9 cellular contexts compared by ENCODE assay signal in the genomic region with DNA sequence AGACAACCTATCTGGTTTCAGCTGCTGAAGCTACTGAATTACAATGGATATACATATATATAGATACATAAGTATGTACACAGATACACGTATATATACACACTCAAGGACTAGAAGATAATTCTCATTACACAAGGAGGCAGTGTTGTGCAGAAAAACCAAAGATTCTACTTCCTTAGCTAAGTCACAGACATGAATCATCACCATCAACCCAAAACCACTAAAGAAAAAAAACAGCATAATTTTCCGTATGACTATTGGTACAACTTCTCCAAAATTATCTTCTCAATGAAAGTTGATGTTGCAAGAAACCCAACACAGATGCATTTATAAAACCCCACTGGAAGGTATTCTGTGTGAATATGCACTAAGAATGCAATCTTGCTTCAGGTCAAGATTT. TPM values are rescaled to one million over a fixed set of nuclear protein-coding genes. Genes with fewer than 3 reads are reported as not detected.
A peak's percentile ranks its signal among the peaks of the same experiment; 100 is the strongest.
DNase-seq lines count a peak whose midpoint lies in the region; ATAC-seq and TF ChIP-seq lines count a peak whose summit lies in the region.
"Had no signal": no experiment of that assay in that cellular context is flagged by ENCODE, and none has a peak within 500 bp of the region (broad histone marks: within the 10 kb centered on the region; RNA-seq: fewer than 3 reads in every experiment).

No MANE protein-coding gene starts in this region.

- in situ Hi-C loops in GM13976 (cut with MboI; ENCODE audit: low sequenced_read_pairs, unreplicated experiment): loop anchor here (10.0 kb wide), 1 partner anchor 173 kb away; no protein-coding TSS in a partner anchor

- H3K27me3 ChIP-seq in cardiac muscle cell: no peaks in the 10 kb centered on the region
- H3K27me3 ChIP-seq: SJCRH30 had no signal

- H3K27ac Mint-ChIP-seq in activated T-helper 1 cell treated with anti-CD3 and anti-CD28 coated beads, Interleukin-12 subunit alpha, Interleukin-12 subunit beta, Interleukin-2, Interleukin-4 antibody, amounts not matched to agents 30 ng/mL and 10 ng/mL and 1 ng/mL, durations not matched to agents 14 hours and 24 hours and 36 hours: peak overlapping the region; percentile 73
- no peak overlapping the region for H3K27ac Mint-ChIP-seq in stimulated activated memory B cell treated with anti-CD40 and anti-IgM and Interleukin-4, amounts not matched to agents 10 μg/mL and 1 μg/mL and 100 μg/mL, for 72 hours

- DNase-seq in AG10803 (ENCODE audit: low read depth) (peak; percentile 94), GM13976 (ENCODE audit: low spot score) (peak; percentile 67), NCI-H1105 treated with DMSO at 0.1 percent for 48 hours (lab: John Stamatoyannopoulos, UW) (peak; percentile 45), cardiac muscle cell (ENCODE audit: low read depth in 1 of 2, low spot score in 1 of 2) (peak; percentile 28 to 93)
- DNase-seq in activated T-helper 1 cell treated with anti-CD3 and anti-CD28 coated beads, Interleukin-12 subunit alpha, Interleukin-12 subunit beta, Interleukin-2, Interleukin-4 antibody, amounts not matched to agents 30 ng/mL and 10 ng/mL and 1 ng/mL, durations not matched to agents 14 hours and 24 hours and 36 hours (ENCODE audit: low spot score): peak; percentile 13
- DNase-seq in stimulated activated CD4-positive, alpha-beta T cell treated with anti-CD3 and anti-CD28 coated beads, Interleukin-4, amount 100 ng/mL, for 4 hours: no peak

- H3K9me3 ChIP-seq in cardiac muscle cell (ENCODE audit: low read depth): no peaks in the 10 kb centered on the region
- H3K9me3 ChIP-seq: SJCRH30 had no signal

- ATAC-seq in HG02678 (IDR thresholded peaks at IDR 0.05; ENCODE audit: unreplicated experiment): peak; percentile 95
- ATAC-seq in stimulated activated memory B cell treated with anti-CD40 and anti-IgM and Interleukin-4, amounts not matched to agents 10 μg/mL and 1 μg/mL and 100 μg/mL, for 72 hours: peak; percentile 95

- peak; percentile 68 for TF ChIP-seq CTCF in AG10803 (conservative IDR thresholded peaks at IDR 0.05; ENCODE audit: low read length)
- TF ChIP-seq CTCF in GM13976 (IDR thresholded peaks at IDR 0.05; ENCODE audit: borderline replicate concordance, control extremely low read depth, extremely low read depth, insufficient read depth, missing control alignments): peak; percentile 45
- peak; percentile 52 for TF ChIP-seq CTCF in cardiac muscle cell (IDR thresholded peaks at IDR 0.05; ENCODE audit: low read depth, low read length)

- no peaks in the 10 kb centered on the region for H3K36me3 ChIP-seq in cardiac muscle cell
- H3K36me3 ChIP-seq: SJCRH30 had no signal

- H3K4me3 Mint-ChIP-seq in activated T-helper 1 cell treated with anti-CD3 and anti-CD28 coated beads, Interleukin-12 subunit alpha, Interleukin-12 subunit beta, Interleukin-2, Interleukin-4 antibody, amounts not matched to agents 30 ng/mL and 10 ng/mL and 1 ng/mL, durations not matched to agents 14 hours and 24 hours and 36 hours: no peak overlapping the region
- no peak overlapping the region for H3K4me3 Mint-ChIP-seq in stimulated activated memory B cell treated with anti-CD40 and anti-IgM and Interleukin-4, amounts not matched to agents 10 μg/mL and 1 μg/mL and 100 μg/mL, for 72 hours

- H3K27me3 Mint-ChIP-seq in activated T-helper 1 cell treated with anti-CD3 and anti-CD28 coated beads, Interleukin-12 subunit alpha, Interleukin-12 subunit beta, Interleukin-2, Interleukin-4 antibody, amounts not matched to agents 30 ng/mL and 10 ng/mL and 1 ng/mL, durations not matched to agents 14 hours and 24 hours and 36 hours (ENCODE audit: insufficient read depth): peaks cover 8% of the 10 kb centered on the region
- H3K27me3 Mint-ChIP-seq in stimulated activated memory B cell treated with anti-CD40 and anti-IgM and Interleukin-4, amounts not matched to agents 10 μg/mL and 1 μg/mL and 100 μg/mL, for 72 hours: no peaks in the 10 kb centered on the region

- peaks cover 16% of the 10 kb centered on the region for H3K9me3 Mint-ChIP-seq in activated T-helper 1 cell treated with anti-CD3 and anti-CD28 coated beads, Interleukin-12 subunit alpha, Interleukin-12 subunit beta, Interleukin-2, Interleukin-4 antibody, amounts not matched to agents 30 ng/mL and 10 ng/mL and 1 ng/mL, durations not matched to agents 14 hours and 24 hours and 36 hours
- peaks cover 3% of the 10 kb centered on the region for H3K9me3 Mint-ChIP-seq in stimulated activated memory B cell treated with anti-CD40 and anti-IgM and Interleukin-4, amounts not matched to agents 10 μg/mL and 1 μg/mL and 100 μg/mL, for 72 hours

- H3K27ac ChIP-seq in cardiac muscle cell: no peak overlapping the region
- H3K27ac ChIP-seq: SJCRH30 had no signal

- H3K4me3 ChIP-seq in AG10803 (ENCODE audit: low read length) (no peak overlapping the region), cardiac muscle cell (no peak overlapping the region)
- H3K4me3 ChIP-seq: SJCRH30 had no signal

- intact Hi-C loops in activated T-helper 1 cell treated with anti-CD3 and anti-CD28 coated beads, Interleukin-12 subunit alpha, Interleukin-12 subunit beta, Interleukin-2, Interleukin-4 antibody, amounts not matched to agents 30 ng/mL and 10 ng/mL and 1 ng/mL, durations not matched to agents 14 hours and 24 hours and 36 hours (cut with micrococcal nuclease): loop anchor here (1.0 to 2.0 kb wide), 11 partner anchors 9 to 495 kb away; partner anchors contain the start of genes GNG5, RPF1 and SPATA1

- H3K4me1 Mint-ChIP-seq in activated T-helper 1 cell treated with anti-CD3 and anti-CD28 coated beads, Interleukin-12 subunit alpha, Interleukin-12 subunit beta, Interleukin-2, Interleukin-4 antibody, amounts not matched to agents 30 ng/mL and 10 ng/mL and 1 ng/mL, durations not matched to agents 14 hours and 24 hours and 36 hours (ENCODE audit: low read depth): peaks cover 23% of the 10 kb centered on the region
- peaks cover 7% of the 10 kb centered on the region for H3K4me1 Mint-ChIP-seq in stimulated activated memory B cell treated with anti-CD40 and anti-IgM and Interleukin-4, amounts not matched to agents 10 μg/mL and 1 μg/mL and 100 μg/mL, for 72 hours

- H3K4me1 ChIP-seq in cardiac muscle cell (ENCODE audit: low read depth): no peaks in the 10 kb centered on the region
- H3K4me1 ChIP-seq: SJCRH30 had no signal

- peaks cover 4% of the 10 kb centered on the region for H3K36me3 Mint-ChIP-seq in activated T-helper 1 cell treated with anti-CD3 and anti-CD28 coated beads, Interleukin-12 subunit alpha, Interleukin-12 subunit beta, Interleukin-2, Interleukin-4 antibody, amounts not matched to agents 30 ng/mL and 10 ng/mL and 1 ng/mL, durations not matched to agents 14 hours and 24 hours and 36 hours (ENCODE audit: low read depth)
- H3K36me3 Mint-ChIP-seq in stimulated activated memory B cell treated with anti-CD40 and anti-IgM and Interleukin-4, amounts not matched to agents 10 μg/mL and 1 μg/mL and 100 μg/mL, for 72 hours: peaks cover 6% of the 10 kb centered on the region

RNA-seq across cellular contexts. Expression of gene RPF1, which starts 36.8 kb away (rescaled TPM):
- 65.2 and 65.5 TPM in 2 replicates for total RNA-seq in activated T-helper 1 cell treated with anti-CD3 and anti-CD28 coated beads, Interleukin-12 subunit alpha, Interleukin-12 subunit beta, Interleukin-2, Interleukin-4 antibody, amounts not matched to agents 30 ng/mL and 10 ng/mL and 1 ng/mL, durations not matched to agents 14 hours and 24 hours and 36 hours
- 51.6 and 65.4 TPM in 2 replicates for total RNA-seq in cardiac muscle cell
- polyA plus RNA-seq in cardiac muscle cell: 44.7 and 48.3 TPM in 2 replicates

RNA-seq across cellular contexts. Expression of gene DNASE2B, which starts 44.0 kb away (rescaled TPM):
- not detected in 2 replicates for total RNA-seq in activated T-helper 1 cell treated with anti-CD3 and anti-CD28 coated beads, Interleukin-12 subunit alpha, Interleukin-12 subunit beta, Interleukin-2, Interleukin-4 antibody, amounts not matched to agents 30 ng/mL and 10 ng/mL and 1 ng/mL, durations not matched to agents 14 hours and 24 hours and 36 hours
- not detected in 2 replicates for total RNA-seq in cardiac muscle cell
- polyA plus RNA-seq in cardiac muscle cell: not detected in 2 replicates
- total RNA-seq: SJCRH30 had no signal

Comparison
In these comparisons a context has a peak if more than half of its experiments do, and no peak if none do; other contexts are left out.
1. DNase-seq: peak in AG10803 (single experiment), GM13976 (single experiment), NCI-H1105 treated with DMSO at 0.1 percent for 48 hours (single experiment), activated T-helper 1 cell treated with anti-CD3 and anti-CD28 coated beads, Interleukin-12 subunit alpha, Interleukin-12 subunit beta, Interleukin-2, Interleukin-4 antibody, amounts not matched to agents 30 ng/mL and 10 ng/mL and 1 ng/mL, durations not matched to agents 14 hours and 24 hours and 36 hours (single experiment) and cardiac muscle cell (2 of 2); none in stimulated activated CD4-positive, alpha-beta T cell treated with anti-CD3 and anti-CD28 coated beads, Interleukin-4, amount 100 ng/mL, for 4 hours (0 of 2).
2. Peak in every context shown above with its lines, with median percentiles within 50 percentile points of each other: CTCF ChIP-seq.